18 cellular contexts compared by ENCODE assay signal in the genomic region with DNA sequence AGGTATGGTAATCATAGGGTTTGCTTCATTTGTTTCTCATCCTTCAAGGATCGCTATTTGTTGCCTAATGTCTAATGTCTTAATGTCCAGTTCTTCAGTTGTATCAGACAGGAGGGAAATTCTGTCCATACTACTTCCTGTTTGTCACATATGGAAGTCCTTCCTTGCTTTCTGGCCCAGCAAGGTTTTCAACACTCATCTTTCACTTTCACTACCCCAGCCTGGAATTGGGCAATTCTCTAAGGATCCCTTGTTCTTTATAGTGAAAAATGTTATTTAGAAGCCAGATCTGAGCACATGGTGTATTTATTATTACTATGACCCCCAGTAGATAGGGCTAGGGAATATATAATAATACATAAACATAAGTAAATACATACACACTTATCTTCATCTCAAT. TPM values are rescaled to one million over a fixed set of nuclear protein-coding genes. Genes with fewer than 3 reads are reported as not detected.
DNase-seq lines count a peak whose midpoint lies in the region; ATAC-seq lines count a peak whose summit lies in the region.
"Had no signal": no experiment of that assay in that cellular context is flagged by ENCODE, and none has a peak within 500 bp of the region (broad histone marks: within the 10 kb centered on the region; RNA-seq: fewer than 3 reads in every experiment).

No MANE protein-coding gene starts in this region.

- peak; percentile 44 for ATAC-seq in sciatic nerve
- no peak for ATAC-seq in GM21390 (IDR thresholded peaks at IDR 0.05; ENCODE audit: unreplicated experiment)
- ATAC-seq: effector memory CD8-positive, alpha-beta T cell; GM12878 had no signal

- no peaks in the 10 kb centered on the region for H3K27me3 Mint-ChIP-seq in activated T-cell treated with anti-CD3 and anti-CD28 coated beads, Interleukin-2, amount 50 U/mL, for 24 hours
- H3K27me3 Mint-ChIP-seq: activated B cell treated with CpG ODN at 0.5 μM for 24 hours; activated CD4-positive, alpha-beta memory T cell treated with anti-CD3 and anti-CD28 coated beads, Interleukin-2, amount 10 ng/mL, durations not matched to agents 7 days and 5 days; activated naive CD4-positive, alpha-beta T cell treated with anti-CD3 and anti-CD28 coated beads, Interleukin-2, amount 10 ng/mL, durations not matched to agents 7 days and 5 days; effector memory CD8-positive, alpha-beta T cell had no signal

- no peak overlapping the region for H3K4me3 Mint-ChIP-seq in activated T-cell treated with anti-CD3 and anti-CD28 coated beads, Interleukin-2, amount 50 U/mL, for 24 hours
- H3K4me3 Mint-ChIP-seq: activated B cell treated with CpG ODN at 0.5 μM for 24 hours; activated CD4-positive, alpha-beta memory T cell treated with anti-CD3 and anti-CD28 coated beads, Interleukin-2, amount 10 ng/mL, durations not matched to agents 7 days and 5 days; activated naive CD4-positive, alpha-beta T cell treated with anti-CD3 and anti-CD28 coated beads, Interleukin-2, amount 10 ng/mL, durations not matched to agents 7 days and 5 days; effector memory CD8-positive, alpha-beta T cell had no signal

- peaks cover 61% of the 10 kb centered on the region for H3K36me3 Mint-ChIP-seq in activated T-cell treated with anti-CD3 and anti-CD28 coated beads, Interleukin-2, amount 50 U/mL, for 24 hours (ENCODE audit: low read depth)

- no peaks in the 10 kb centered on the region for H3K4me1 Mint-ChIP-seq in activated T-cell treated with anti-CD3 and anti-CD28 coated beads, Interleukin-2, amount 50 U/mL, for 24 hours (ENCODE audit: low read depth)
- H3K4me1 Mint-ChIP-seq: activated B cell treated with CpG ODN at 0.5 μM for 24 hours; activated CD4-positive, alpha-beta memory T cell treated with anti-CD3 and anti-CD28 coated beads, Interleukin-2, amount 10 ng/mL, durations not matched to agents 7 days and 5 days; activated naive CD4-positive, alpha-beta T cell treated with anti-CD3 and anti-CD28 coated beads, Interleukin-2, amount 10 ng/mL, durations not matched to agents 7 days and 5 days had no signal

- intact Hi-C loops in sciatic nerve (cut with DNase I) = no loop called here

- H3K27ac Mint-ChIP-seq in activated T-cell treated with anti-CD3 and anti-CD28 coated beads, Interleukin-2, amount 50 U/mL, for 24 hours = peak overlapping the region; percentile 31
- H3K27ac Mint-ChIP-seq: activated B cell treated with CpG ODN at 0.5 μM for 24 hours; activated CD4-positive, alpha-beta memory T cell treated with anti-CD3 and anti-CD28 coated beads, Interleukin-2, amount 10 ng/mL, durations not matched to agents 7 days and 5 days; activated naive CD4-positive, alpha-beta T cell treated with anti-CD3 and anti-CD28 coated beads, Interleukin-2, amount 10 ng/mL, durations not matched to agents 7 days and 5 days had no signal

- H3K9me3 Mint-ChIP-seq in activated T-cell treated with anti-CD3 and anti-CD28 coated beads, Interleukin-2, amount 50 U/mL, for 24 hours = no peaks in the 10 kb centered on the region
- H3K9me3 Mint-ChIP-seq: activated B cell treated with CpG ODN at 0.5 μM for 24 hours; activated CD4-positive, alpha-beta memory T cell treated with anti-CD3 and anti-CD28 coated beads, Interleukin-2, amount 10 ng/mL, durations not matched to agents 7 days and 5 days; activated naive CD4-positive, alpha-beta T cell treated with anti-CD3 and anti-CD28 coated beads, Interleukin-2, amount 10 ng/mL, durations not matched to agents 7 days and 5 days; effector memory CD8-positive, alpha-beta T cell had no signal

- no peak for DNase-seq in activated T-cell treated with anti-CD3 and anti-CD28 coated beads, Interleukin-2, amount 50 U/mL, for 24 hours
- DNase-seq in activated T-cell treated with anti-CD3 and anti-CD28 coated beads for 4 hours (no peak), NOMO-1 treated with DMSO at 0.1 percent for 48 hours (lab: John Stamatoyannopoulos, UW; ENCODE audit: unreplicated experiment) (peak; percentile 41), fibroblast of peridontal ligament (ENCODE audit: extremely low read depth) (peak; percentile 39), sciatic nerve (ENCODE audit: low spot score) (no peak), GOT3 (lab: John Stamatoyannopoulos, UW) (no peak), NCI-H1092 (lab: John Stamatoyannopoulos, UW) (no peak)
- DNase-seq: activated B cell treated with CpG ODN at 0.5 μM for 24 hours; activated CD4-positive, alpha-beta memory T cell treated with anti-CD3 and anti-CD28 coated beads, Interleukin-2, amount 10 ng/mL, durations not matched to agents 7 days and 5 days; activated naive CD4-positive, alpha-beta T cell treated with anti-CD3 and anti-CD28 coated beads, Interleukin-2, amount 10 ng/mL, durations not matched to agents 7 days and 5 days; effector memory CD8-positive, alpha-beta T cell; esophagus squamous epithelium; heart right ventricle; IMR-90; NCI-H1694 treated with DMSO at 0.1 percent for 48 hours; NCI-H2227 treated with DMSO at 0.1 percent for 48 hours had no signal

RNA-seq across cellular contexts. Expression of gene SLC35A3, which starts 50.6 kb away (rescaled TPM):
- total RNA-seq in sciatic nerve = 23.8 TPM

Comparison
In these comparisons a context has a peak if more than half of its experiments do, and no peak if none do; other contexts are left out.
1. DNase-seq: peak in NOMO-1 treated with DMSO at 0.1 percent for 48 hours (single experiment) and fibroblast of peridontal ligament (single experiment); none in activated T-cell treated with anti-CD3 and anti-CD28 coated beads, Interleukin-2, amount 50 U/mL, for 24 hours (single experiment), activated T-cell treated with anti-CD3 and anti-CD28 coated beads for 4 hours (single experiment), sciatic nerve (single experiment), GOT3 (single experiment) and NCI-H1092 (single experiment).